In the genomic region with DNA sequence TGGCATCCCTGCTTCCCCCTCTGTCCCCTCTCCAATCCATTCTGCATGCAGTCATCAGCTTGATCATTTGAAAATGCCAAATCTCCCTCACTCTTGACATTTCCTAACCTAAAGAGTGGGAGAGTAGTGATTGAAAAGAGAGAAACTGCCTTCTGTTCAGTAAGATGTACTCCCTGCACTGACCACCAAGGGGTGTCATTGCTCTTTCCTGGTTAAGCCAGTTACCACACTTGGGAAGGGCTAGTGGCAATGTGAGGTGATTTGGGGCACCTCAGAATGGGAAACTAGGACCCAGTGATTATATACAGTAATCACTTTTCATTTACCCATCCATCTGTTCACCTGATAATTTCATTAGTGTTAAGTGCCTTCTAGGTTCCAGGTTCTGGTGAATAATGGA, we compare ENCODE assay signal across 10 cellular contexts. TPM values are rescaled to one million over a fixed set of nuclear protein-coding genes. Genes with fewer than 3 reads are reported as not detected.
DNase-seq lines count a peak whose midpoint lies in the region; ATAC-seq and TF ChIP-seq lines count a peak whose summit lies in the region.
"Had no signal": no experiment of that assay in that cellular context is flagged by ENCODE, and none has a peak within 500 bp of the region (broad histone marks: within the 10 kb centered on the region; RNA-seq: fewer than 3 reads in every experiment).

No MANE protein-coding gene starts in this region.

- H3K36me3 ChIP-seq in hepatocyte (replicated peaks; ENCODE audit: insufficient read depth, low read depth): peaks cover 3% of the 10 kb centered on the region
- no peaks in the 10 kb centered on the region for H3K36me3 ChIP-seq in testis (ENCODE audit: low read depth, missing control alignments)

- no peaks in the 10 kb centered on the region for H3K9me3 ChIP-seq in hepatocyte (ENCODE audit: low read depth)
- H3K9me3 ChIP-seq in testis: no peaks in the 10 kb centered on the region

- no peak overlapping the region for H2AFZ ChIP-seq in hepatocyte

- POLR2A ChIA-PET in GM10248 (lab: Yijun Ruan, JAX): no interaction called here

- no peak for ATAC-seq in HG02884 (IDR thresholded peaks at IDR 0.05; ENCODE audit: unreplicated experiment)
- ATAC-seq in GM19452 (IDR thresholded peaks at IDR 0.05; ENCODE audit: unreplicated experiment): no peak

- H3K4me3 ChIP-seq in AG10803 (ENCODE audit: low read length) (no peak overlapping the region), hepatocyte (no peak overlapping the region), testis (no peak overlapping the region)

- peaks cover 6% of the 10 kb centered on the region for H3K79me2 ChIP-seq in hepatocyte

- CTCF ChIA-PET in GM10248 (lab: Yijun Ruan, JAX): interaction anchor here (0.6 to 12.6 kb wide), 25 partner anchors 9 to 394 kb away, joined by 3 to 178 read pairs (median 4); partner anchors contain the start of genes C1orf50, CFAP57, EBNA1BP2 and P3H1

- no peak for TF ChIP-seq POLR2A in testis (IDR thresholded peaks at IDR 0.05)

- H3K27me3 ChIP-seq in hepatocyte (no peaks in the 10 kb centered on the region), testis (no peaks in the 10 kb centered on the region)

- no peaks in the 10 kb centered on the region for H4K20me1 ChIP-seq in hepatocyte (ENCODE audit: insufficient read depth, poor library complexity, severe bottlenecking)

- H3K4me1 ChIP-seq in hepatocyte (ENCODE audit: insufficient read depth) (no peaks in the 10 kb centered on the region), testis (no peaks in the 10 kb centered on the region)

- H3K27ac ChIP-seq in hepatocyte (no peak overlapping the region), testis (no peak overlapping the region)

- H3K4me2 ChIP-seq in hepatocyte: no peak overlapping the region

- TF ChIP-seq CTCF in AG10803 (conservative IDR thresholded peaks at IDR 0.05; ENCODE audit: low read length): peak; percentile 94
- peak; percentile 63 for TF ChIP-seq CTCF in GM10248 (IDR thresholded peaks at IDR 0.05; ENCODE audit: control extremely low read depth, extremely low read depth, low read depth, missing control alignments)
- peak; percentile 53 for TF ChIP-seq CTCF in hepatocyte (IDR thresholded peaks at IDR 0.05; ENCODE audit: poor library complexity)
- peak in 2 of 3 experiments; percentile 47 to 50 for TF ChIP-seq CTCF in testis (IDR thresholded peaks at IDR 0.05)

- DNase-seq in AG10803 (ENCODE audit: low read depth): peak; percentile 48
- peak; percentile 57 for DNase-seq in GM10248 (ENCODE audit: extremely low spot score)
- peak; percentile 40 to 84 for DNase-seq in NCI-H524 (lab: John Stamatoyannopoulos, UW)
- peak; percentile 42 for DNase-seq in amniotic epithelial cell (ENCODE audit: low read depth)
- peak; percentile 47 for DNase-seq in hepatocyte (ENCODE audit: low spot score)
- peak; percentile 47 for DNase-seq in testis

- H3K9me2 ChIP-seq in hepatocyte (replicated peaks; ENCODE audit: insufficient read depth): no peaks in the 10 kb centered on the region

- intact Hi-C loops in testis (cut with DNase I; ENCODE audit: low total_unique reads): no loop called here

RNA-seq across cellular contexts. Expression of gene TMEM269, which starts 6.9 kb away (rescaled TPM):
- total RNA-seq in hepatocyte (0.32 and 0.40 TPM in 2 replicates), testis (1 to 10 TPM in 1 of 2 donors, under 1 TPM in 1; 0.68 to 1.6 TPM)
- polyA plus RNA-seq in hepatocyte (0.12 TPM in 1 of 2 replicates, not detected in the other), testis (ENCODE audit: insufficient read depth, low read depth, low replicate concordance) (3.5 TPM)
- total RNA-seq: glomerular endothelial cell had no signal

RNA-seq across cellular contexts. Expression of gene C1orf50, which starts 10.8 kb away (rescaled TPM):
- total RNA-seq in hepatocyte (5.7 and 12.6 TPM in 2 replicates), testis (10 to 100 TPM in 1 of 2 donors, 1 to 10 TPM in 1; 9.4 to 10.2 TPM)
- polyA plus RNA-seq in hepatocyte (11.9 and 15.2 TPM in 2 replicates), testis (ENCODE audit: insufficient read depth, low read depth, low replicate concordance) (21.8 TPM)

RNA-seq across cellular contexts. Expression of gene P3H1, which starts 11.0 kb away (rescaled TPM):
- total RNA-seq in hepatocyte (94.6 and 102 TPM in 2 replicates), testis (10 to 100 TPM; 66.1 to 73.8 TPM)
- polyA plus RNA-seq in hepatocyte (192 and 201 TPM in 2 replicates), testis (ENCODE audit: insufficient read depth, low read depth, low replicate concordance) (60.8 TPM)

RNA-seq across cellular contexts. Expression of gene CLDN19, which starts 37.8 kb away (rescaled TPM):
- total RNA-seq in hepatocyte (2.5 and 6.9 TPM in 2 replicates), testis (under 1 TPM; 0.19 to 0.24 TPM)
- polyA plus RNA-seq in hepatocyte (3.8 and 4.5 TPM in 2 replicates), testis (ENCODE audit: insufficient read depth, low read depth, low replicate concordance) (0.12 TPM)
- total RNA-seq: glomerular endothelial cell, temporal lobe had no signal

RNA-seq across cellular contexts. Expression of gene ERMAP, which starts 39.1 kb away (rescaled TPM):
- total RNA-seq in hepatocyte: 17.5 and 20.4 TPM in 2 replicates
- 6.2 and 6.5 TPM in 2 replicates for polyA plus RNA-seq in hepatocyte
- total RNA-seq in testis: 10 to 100 TPM; 10.6 to 14.0 TPM
- polyA plus RNA-seq in testis (ENCODE audit: insufficient read depth, low read depth, low replicate concordance): 11.7 TPM
